18 cellular contexts compared by ENCODE assay signal in the genomic region with DNA sequence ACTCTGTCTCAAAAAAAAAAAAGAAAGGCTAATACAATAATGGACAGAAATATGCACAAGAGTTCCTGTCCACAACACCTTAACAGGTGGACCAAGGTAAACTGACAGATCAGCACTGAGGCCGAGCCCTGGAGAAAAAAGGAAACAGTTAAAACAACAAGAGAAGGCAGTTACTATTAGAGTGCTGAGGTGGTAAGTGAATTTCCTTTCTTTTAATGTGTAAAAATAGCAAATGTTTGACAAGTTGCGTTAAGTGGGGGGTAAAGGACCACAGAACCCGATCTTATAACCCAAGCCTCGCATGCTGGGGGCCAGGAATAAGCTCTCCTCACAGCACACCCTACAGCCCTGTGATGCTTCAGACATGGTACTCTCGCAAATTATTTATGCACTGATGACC. TPM values are rescaled to one million over a fixed set of nuclear protein-coding genes. Genes with fewer than 3 reads are reported as not detected.
DNase-seq lines count a peak whose midpoint lies in the region; ATAC-seq and TF ChIP-seq lines count a peak whose summit lies in the region.
"Had no signal": no experiment of that assay in that cellular context is flagged by ENCODE, and none has a peak within 500 bp of the region (broad histone marks: within the 10 kb centered on the region; RNA-seq: fewer than 3 reads in every experiment).

No MANE protein-coding gene starts in this region.

- peak overlapping the region; percentile 53 for H3K4me2 ChIP-seq in Loucy (ENCODE audit: low read depth, low read length, poor library complexity, severe bottlenecking)
- H3K4me2 ChIP-seq: KMS-11 had no signal

- H3K27me3 Mint-ChIP-seq in CD4-positive, alpha-beta memory T cell: no peaks in the 10 kb centered on the region
- H3K27me3 Mint-ChIP-seq in central memory CD8-positive, alpha-beta T cell: no peaks in the 10 kb centered on the region

- no peak overlapping the region for H3K4me3 ChIP-seq in CD4-positive, alpha-beta memory T cell (ENCODE audit: low read length in 2 of 2)
- no peak overlapping the region for H3K4me3 ChIP-seq in Loucy (ENCODE audit: low read length, poor library complexity, severe bottlenecking)
- H3K4me3 ChIP-seq in gastrocnemius medialis: no peak overlapping the region
- H3K4me3 ChIP-seq: body of pancreas, SJCRH30, suprapubic skin, vagina had no signal

- H3F3A ChIP-seq in Loucy (ENCODE audit: low read depth): no peaks in the 10 kb centered on the region

- intact Hi-C loops in CD4-positive, alpha-beta memory T cell (cut with micrococcal nuclease): no loop called here
- intact Hi-C loops in gastrocnemius medialis (cut with DNase I; ENCODE audit: low total_unique reads): loop anchor here (10.0 kb wide), 1 partner anchor 223 kb away; no protein-coding TSS in a partner anchor

- H3K9me3 Mint-ChIP-seq in CD4-positive, alpha-beta memory T cell: no peaks in the 10 kb centered on the region
- H3K9me3 Mint-ChIP-seq in central memory CD8-positive, alpha-beta T cell: no peaks in the 10 kb centered on the region

- H3K79me2 ChIP-seq in Loucy (ENCODE audit: insufficient read depth, low read length): no peaks in the 10 kb centered on the region

- no peaks in the 10 kb centered on the region for H3K9me3 ChIP-seq in CD4-positive, alpha-beta memory T cell (ENCODE audit: control insufficient read depth in 1 of 2, low read length in 2 of 2)
- H3K9me3 ChIP-seq in Loucy (ENCODE audit: insufficient read depth, low read depth, low read length) (no peaks in the 10 kb centered on the region), gastrocnemius medialis (no peaks in the 10 kb centered on the region)
- H3K9me3 ChIP-seq: body of pancreas, SJCRH30, suprapubic skin, vagina had no signal

- DNase-seq in CD4-positive, alpha-beta memory T cell: no peak
- no peak for DNase-seq in central memory CD8-positive, alpha-beta T cell (ENCODE audit: low spot score in 2 of 2)
- no peak for DNase-seq in gastrocnemius medialis
- DNase-seq in EL: no peak
- DNase-seq: activated CD4-positive, alpha-beta T cell treated with anti-CD3 and anti-CD28 coated beads for 48 hours; body of pancreas; islet precursor cell; NCI-H187 treated with DMSO at 0.1 percent for 48 hours; NCI-H226; SJCRH30; T-helper 2 cell had no signal

- H3K9me2 ChIP-seq in Loucy (replicated peaks; ENCODE audit: low read depth, low read length): no peaks in the 10 kb centered on the region

- no peaks in the 10 kb centered on the region for H3K27me3 ChIP-seq in CD4-positive, alpha-beta memory T cell (ENCODE audit: insufficient read depth, low read length)
- H3K27me3 ChIP-seq in Loucy (ENCODE audit: insufficient read depth, low read length, poor library complexity, severe bottlenecking) (no peaks in the 10 kb centered on the region), gastrocnemius medialis (no peaks in the 10 kb centered on the region)
- H3K27me3 ChIP-seq: body of pancreas, SJCRH30, suprapubic skin, vagina had no signal

- in situ Hi-C loops in gastrocnemius medialis (cut with MboI; ENCODE audit: low sequenced_read_pairs in 4 of 4): loop anchor here in 2 of 4 donors (5.0 to 25.0 kb wide), 3 partner anchors 183 to 756 kb away; no protein-coding TSS in a partner anchor

- POLR2A ChIA-PET in CD4-positive, alpha-beta memory T cell (lab: Charles Lee; ENCODE audit: partially characterized antibody): interaction anchor here (0.7 kb wide), 1 partner anchor 186 kb away, joined by 3 read pairs; no protein-coding TSS in a partner anchor

- no peak overlapping the region for H3K9ac ChIP-seq in Loucy (ENCODE audit: low read depth, low read length, poor library complexity, severe bottlenecking)
- H3K9ac ChIP-seq: KMS-11 had no signal

- no peak for TF ChIP-seq POLR2A in gastrocnemius medialis (IDR thresholded peaks at IDR 0.05)

- H3K4me3 Mint-ChIP-seq in CD4-positive, alpha-beta memory T cell: no peak overlapping the region
- no peak overlapping the region for H3K4me3 Mint-ChIP-seq in central memory CD8-positive, alpha-beta T cell

- H2AFZ ChIP-seq in Loucy (ENCODE audit: low read length): no peak overlapping the region

- TF ChIP-seq CTCF in Loucy (conservative IDR thresholded peaks at IDR 0.05; ENCODE audit: low read length) (no peak), gastrocnemius medialis (IDR thresholded peaks at IDR 0.05 in 4 of 5, conservative IDR thresholded peaks at IDR 0.05 in 1 of 5) (no peak)

- H3K36me3 Mint-ChIP-seq in CD4-positive, alpha-beta memory T cell: peaks cover 22 to 53% of the 10 kb centered on the region in 2 donors
- peaks cover 51% of the 10 kb centered on the region for H3K36me3 Mint-ChIP-seq in central memory CD8-positive, alpha-beta T cell (ENCODE audit: insufficient read depth)

- H3K27ac ChIP-seq in CD4-positive, alpha-beta memory T cell (ENCODE audit: low read depth, low read length): no peak overlapping the region
- peak overlapping the region in 3 of 4 donors; percentile 12 to 95 (median 89) for H3K27ac ChIP-seq in gastrocnemius medialis
- H3K27ac ChIP-seq: KMS-11, SJCRH30, suprapubic skin, vagina had no signal

- H3K27ac Mint-ChIP-seq in CD4-positive, alpha-beta memory T cell: peak overlapping the region in 6 of 7 donors; percentile 27 to 83 (median 69)
- peak overlapping the region; percentile 20 for H3K27ac Mint-ChIP-seq in central memory CD8-positive, alpha-beta T cell (ENCODE audit: low read depth)

- H3K36me3 ChIP-seq in CD4-positive, alpha-beta memory T cell (ENCODE audit: insufficient read depth, low read length): peaks cover 26% of the 10 kb centered on the region
- peaks cover 8% of the 10 kb centered on the region; the same call in 1 of the 2 replicates for H3K36me3 ChIP-seq in Loucy (ENCODE audit: insufficient read depth, low read length)
- peaks cover 0 to 32% of the 10 kb centered on the region in 2 donors for H3K36me3 ChIP-seq in gastrocnemius medialis

- H3K4me1 Mint-ChIP-seq in CD4-positive, alpha-beta memory T cell: peaks cover 9 to 27% (median 22%) of the 10 kb centered on the region in 4 donors
- peaks cover 17% of the 10 kb centered on the region for H3K4me1 Mint-ChIP-seq in central memory CD8-positive, alpha-beta T cell

- CTCF ChIA-PET in CD4-positive, alpha-beta memory T cell (lab: Charles Lee; ENCODE audit: partially characterized antibody): interaction anchor here (0.7 to 4.5 kb wide), 6 partner anchors 187 to 350 kb away, joined by 3 to 79 read pairs (median 5); no protein-coding TSS in a partner anchor

- H4K20me1 ChIP-seq in Loucy (ENCODE audit: insufficient read depth, low read length, poor library complexity, severe bottlenecking): no peaks in the 10 kb centered on the region

- H3K4me1 ChIP-seq in CD4-positive, alpha-beta memory T cell (ENCODE audit: insufficient read depth, low read length): peaks cover 3% of the 10 kb centered on the region
- peaks cover 9% of the 10 kb centered on the region for H3K4me1 ChIP-seq in Loucy (ENCODE audit: insufficient read depth, low read length, poor library complexity, severe bottlenecking)
- peaks cover 10 to 18% of the 10 kb centered on the region in 2 donors for H3K4me1 ChIP-seq in gastrocnemius medialis
- H3K4me1 ChIP-seq: SJCRH30 had no signal

- ATAC-seq in central memory CD8-positive, alpha-beta T cell (replicated peaks; ENCODE audit: extremely low read depth, poor library complexity, severe bottlenecking): no peak
- no peak for ATAC-seq in gastrocnemius medialis
- no peak for ATAC-seq in HG03175 (IDR thresholded peaks at IDR 0.05; ENCODE audit: unreplicated experiment)
- ATAC-seq in HG02588 (IDR thresholded peaks at IDR 0.05; ENCODE audit: unreplicated experiment): no peak
- ATAC-seq: body of pancreas, Panc1 had no signal

RNA-seq across cellular contexts. Expression of a gene that starts 24.8 kb away (rescaled TPM):
- total RNA-seq in CD4-positive, alpha-beta memory T cell: 10 to 100 TPM; 51.7 to 59.8 TPM
- 10 to 100 TPM; 54.7 to 62.6 TPM for polyA plus RNA-seq in CD4-positive, alpha-beta memory T cell
- total RNA-seq in gastrocnemius medialis: 10 to 100 TPM; 35.2 to 64.5 (median 51.2) TPM

RNA-seq across cellular contexts. Expression of a gene that starts 49.6 kb away (rescaled TPM):
- total RNA-seq in CD4-positive, alpha-beta memory T cell: 10 to 100 TPM; 19.2 to 20.4 TPM
- 10 to 100 TPM; 16.1 to 16.7 TPM for polyA plus RNA-seq in CD4-positive, alpha-beta memory T cell
- total RNA-seq in gastrocnemius medialis: 10 to 100 TPM; 22.5 to 94.5 (median 78.1) TPM
